ENCODE assay signal across 23 cellular contexts in genomic region chr4:184342167-184342856, GRCh38.
DNase-seq lines count a peak whose midpoint lies in the region; ATAC-seq, FAIRE-seq and TF ChIP-seq lines count a peak whose summit lies in the region.
"Had no signal": no experiment of that assay in that cellular context is flagged by ENCODE, and none has a peak within 500 bp of the region (broad histone marks: within the 10 kb centered on the region; RNA-seq: fewer than 3 reads in every experiment).

No MANE protein-coding gene starts in this region.

- 68 to 81% (median 74%) methylated on average over 6 of the region's 6 CpGs for WGBS in small intestine, 3 donors

- TF ChIP-seq CTCF in mesothelial cell of epicardium (IDR thresholded peaks at IDR 0.05; ENCODE audit: unreplicated experiment), result no peak

- no peaks in the 10 kb centered on the region for H3K36me3 Mint-ChIP-seq in activated CD4-positive, alpha-beta T cell treated with anti-CD3 and anti-CD28 coated beads, Interleukin-2, amount 10 ng/mL, durations not matched to agents 24 days and 14 days (ENCODE audit: low read depth)
- peaks cover 11% of the 10 kb centered on the region for H3K36me3 Mint-ChIP-seq in activated naive CD8-positive, alpha-beta T cell treated with anti-CD3 and anti-CD28 coated beads, Interleukin-2, amount 10 ng/mL, durations not matched to agents 7 days and 5 days
- H3K36me3 Mint-ChIP-seq in mesothelial cell of epicardium, result no peaks in the 10 kb centered on the region

- no peak for DNase-seq in activated CD4-positive, alpha-beta T cell treated with anti-CD3 and anti-CD28 coated beads, Interleukin-2, amount 10 ng/mL, durations not matched to agents 24 days and 14 days
- DNase-seq in activated CD4-positive, alpha-beta T cell treated with anti-CD3 and anti-CD28 coated beads for 48 hours, result no peak
- DNase-seq in activated naive CD8-positive, alpha-beta T cell treated with anti-CD3 and anti-CD28 coated beads, Interleukin-2, amount 10 ng/mL, durations not matched to agents 7 days and 5 days, result no peak
- DNase-seq in mesothelial cell of epicardium (ENCODE audit: low spot score in 2 of 2, unreplicated experiment in 2 of 2), result no peak
- peak; percentile 93 for DNase-seq in small intestine
- no peak for DNase-seq in activated effector memory CD4-positive, alpha-beta T cell treated with anti-CD3 and anti-CD28 coated beads, Interleukin-2, amount 50 U/mL, for 16 hours
- DNase-seq in occipital lobe (lab: John Stamatoyannopoulos, UW), result no peak
- DNase-seq: activated CD4-positive, alpha-beta T cell treated with anti-CD3 and anti-CD28 coated beads, Interleukin-2, amount 50 U/mL, for 1 hour; activated T-cell treated with anti-CD3 and anti-CD28 coated beads, Interleukin-2, amount 50 U/mL, for 1 hour; GF-D8; head of caudate nucleus; lower lobe of right lung; MG63; NCI-H146; NCI-H82; retina; SK-N-SH; stimulated activated CD4-positive, alpha-beta T cell treated with anti-CD3 and anti-CD28 coated beads, Interleukin-15, amount 100 ng/mL, for 24 hours; stimulated activated naive CD4-positive, alpha-beta T cell; transverse colon had no signal

- H3K27ac ChIP-seq in small intestine (ENCODE audit: low read depth in 1 of 2, low read length in 1 of 2), result peak overlapping the region; percentile 52 to 86
- H3K27ac ChIP-seq: lower lobe of right lung had no signal

- FAIRE-seq in small intestine (lab: Jason Lieb, UNC), result no peak
- FAIRE-seq: HepG2 had no signal

- POLR2A ChIA-PET in activated naive CD8-positive, alpha-beta T cell treated with anti-CD3 and anti-CD28 coated beads, Interleukin-2, amount 10 ng/mL, durations not matched to agents 7 days and 5 days (lab: Charles Lee), result interaction anchor here (0.5 to 1.7 kb wide), 3 partner anchors 10 to 41 kb away, joined by 3 to 5 read pairs (median 4); no protein-coding TSS in a partner anchor

- H3K4me1 ChIP-seq in small intestine (ENCODE audit: control insufficient read depth in 2 of 2, insufficient read depth in 1 of 2, low read depth in 1 of 2, low read length in 1 of 2), result peaks cover 4 to 7% of the 10 kb centered on the region in 2 donors

- H3K27ac Mint-ChIP-seq in activated CD4-positive, alpha-beta T cell treated with anti-CD3 and anti-CD28 coated beads, Interleukin-2, amount 10 ng/mL, durations not matched to agents 24 days and 14 days, result no peak overlapping the region
- H3K27ac Mint-ChIP-seq in activated naive CD8-positive, alpha-beta T cell treated with anti-CD3 and anti-CD28 coated beads, Interleukin-2, amount 10 ng/mL, durations not matched to agents 7 days and 5 days, result no peak overlapping the region
- no peak overlapping the region for H3K27ac Mint-ChIP-seq in mesothelial cell of epicardium

- H3K27me3 ChIP-seq in small intestine (ENCODE audit: control insufficient read depth in 2 of 2, insufficient read depth in 2 of 2, low read length in 2 of 2), result no peaks in the 10 kb centered on the region
- H3K27me3 ChIP-seq: cardiac muscle cell, MG63, transverse colon had no signal

- ATAC-seq in activated naive CD8-positive, alpha-beta T cell treated with anti-CD3 and anti-CD28 coated beads, Interleukin-2, amount 10 ng/mL, durations not matched to agents 7 days and 5 days (ENCODE audit: low read depth), result no peak
- no peak for ATAC-seq in GM18858 (IDR thresholded peaks at IDR 0.05; ENCODE audit: unreplicated experiment)
- ATAC-seq: HepG2, lower lobe of right lung had no signal

- H3K9me3 ChIP-seq in small intestine (ENCODE audit: control insufficient read depth, low read depth), result no peaks in the 10 kb centered on the region
- H3K9me3 ChIP-seq: SK-N-SH had no signal

- H3K36me3 ChIP-seq in small intestine (ENCODE audit: control insufficient read depth in 2 of 2, insufficient read depth in 2 of 2, low read length in 2 of 2), result no peaks in the 10 kb centered on the region
- H3K36me3 ChIP-seq: cardiac muscle cell, lower lobe of right lung, MG63 had no signal

- H3K27me3 Mint-ChIP-seq in activated CD4-positive, alpha-beta T cell treated with anti-CD3 and anti-CD28 coated beads, Interleukin-2, amount 10 ng/mL, durations not matched to agents 24 days and 14 days, result no peaks in the 10 kb centered on the region
- no peaks in the 10 kb centered on the region for H3K27me3 Mint-ChIP-seq in activated naive CD8-positive, alpha-beta T cell treated with anti-CD3 and anti-CD28 coated beads, Interleukin-2, amount 10 ng/mL, durations not matched to agents 7 days and 5 days
- no peaks in the 10 kb centered on the region for H3K27me3 Mint-ChIP-seq in mesothelial cell of epicardium (ENCODE audit: low read depth)

- intact Hi-C loops in activated CD4-positive, alpha-beta T cell treated with anti-CD3 and anti-CD28 coated beads, Interleukin-2, amount 10 ng/mL, durations not matched to agents 24 days and 14 days (cut with micrococcal nuclease), result no loop called here

- no peaks in the 10 kb centered on the region for H3K9me3 Mint-ChIP-seq in activated CD4-positive, alpha-beta T cell treated with anti-CD3 and anti-CD28 coated beads, Interleukin-2, amount 10 ng/mL, durations not matched to agents 24 days and 14 days
- H3K9me3 Mint-ChIP-seq in activated naive CD8-positive, alpha-beta T cell treated with anti-CD3 and anti-CD28 coated beads, Interleukin-2, amount 10 ng/mL, durations not matched to agents 7 days and 5 days, result peaks cover 10% of the 10 kb centered on the region
- peaks cover 10% of the 10 kb centered on the region for H3K9me3 Mint-ChIP-seq in mesothelial cell of epicardium

- H3K4me3 Mint-ChIP-seq in activated CD4-positive, alpha-beta T cell treated with anti-CD3 and anti-CD28 coated beads, Interleukin-2, amount 10 ng/mL, durations not matched to agents 24 days and 14 days, result peak overlapping the region; percentile 40
- H3K4me3 Mint-ChIP-seq in activated naive CD8-positive, alpha-beta T cell treated with anti-CD3 and anti-CD28 coated beads, Interleukin-2, amount 10 ng/mL, durations not matched to agents 7 days and 5 days, result peak overlapping the region; percentile 38
- H3K4me3 Mint-ChIP-seq in mesothelial cell of epicardium, result peak overlapping the region; percentile 25

- H3K4me1 Mint-ChIP-seq in activated CD4-positive, alpha-beta T cell treated with anti-CD3 and anti-CD28 coated beads, Interleukin-2, amount 10 ng/mL, durations not matched to agents 24 days and 14 days, result peaks cover 29% of the 10 kb centered on the region
- peaks cover 24% of the 10 kb centered on the region for H3K4me1 Mint-ChIP-seq in activated naive CD8-positive, alpha-beta T cell treated with anti-CD3 and anti-CD28 coated beads, Interleukin-2, amount 10 ng/mL, durations not matched to agents 7 days and 5 days
- H3K4me1 Mint-ChIP-seq in mesothelial cell of epicardium, result peaks cover 20% of the 10 kb centered on the region

- H3K4me3 ChIP-seq in small intestine (ENCODE audit: low read depth in 1 of 2, low read length in 2 of 2), result no peak overlapping the region
- H3K4me3 ChIP-seq: MG63 had no signal
